9 cellular contexts compared by ENCODE assay signal in the genomic region with DNA sequence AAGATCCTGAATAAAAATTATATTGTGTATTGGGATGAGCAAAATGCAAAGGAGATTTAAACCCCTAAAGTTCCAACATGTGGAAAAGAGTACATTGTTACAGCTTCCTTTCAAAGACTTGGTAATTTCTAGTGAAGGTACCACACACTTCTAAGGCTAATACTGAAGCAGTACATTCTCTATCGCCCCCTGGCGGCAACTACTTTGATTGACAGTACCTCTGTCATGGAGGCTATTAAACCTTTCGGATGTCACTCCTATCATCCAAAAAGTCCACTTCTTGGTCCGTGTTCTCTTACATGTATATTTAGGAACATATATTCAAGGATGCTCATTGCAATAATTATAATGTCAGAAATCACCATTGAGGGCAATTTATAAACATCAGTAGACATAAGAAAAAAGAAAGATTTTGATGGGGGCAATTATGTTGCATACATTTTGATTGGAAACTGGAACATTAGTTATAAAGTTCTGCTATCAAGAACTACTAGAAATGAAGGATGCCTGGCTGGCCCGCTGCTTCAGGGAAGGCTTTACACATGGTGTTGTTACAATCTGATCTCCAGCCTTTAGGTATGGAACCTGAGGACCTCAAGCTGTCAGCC.
DNase-seq lines count a peak whose midpoint lies in the region; ATAC-seq and TF ChIP-seq lines count a peak whose summit lies in the region.
"Had no signal": no experiment of that assay in that cellular context is flagged by ENCODE, and none has a peak within 500 bp of the region (broad histone marks: within the 10 kb centered on the region; RNA-seq: fewer than 3 reads in every experiment).

No MANE protein-coding gene starts in this region.

- no peaks in the 10 kb centered on the region for H3K4me1 ChIP-seq in CD8-positive, alpha-beta T cell (ENCODE audit: insufficient read depth, low read length)
- peaks cover 4% of the 10 kb centered on the region for H3K4me1 ChIP-seq in endodermal cell (ENCODE audit: control insufficient read depth, insufficient read depth, low read length)
- H3K4me1 ChIP-seq in mucosa of descending colon (ENCODE audit: low read depth): no peaks in the 10 kb centered on the region

- intact Hi-C loops in CD8-positive, alpha-beta T cell (cut with DNase I, micrococcal nuclease): loop anchor here in 1 of 2 experiments (5.0 to 10.0 kb wide), 2 partner anchors 911 to 1183 kb away; no protein-coding TSS in a partner anchor
- intact Hi-C loops in activated CD8-positive, alpha-beta T cell treated with anti-CD3 and anti-CD28 coated beads for 36 hours (cut with micrococcal nuclease): loop anchor here (5.0 kb wide), 1 partner anchor 581 kb away; no protein-coding TSS in a partner anchor
- intact Hi-C loops in mucosa of descending colon (cut with DNase I, micrococcal nuclease): no loop called here

- H3K4me3 Mint-ChIP-seq in CD8-positive, alpha-beta T cell: no peak overlapping the region
- no peak overlapping the region for H3K4me3 Mint-ChIP-seq in activated CD8-positive, alpha-beta T cell treated with anti-CD3 and anti-CD28 coated beads for 36 hours
- no peak overlapping the region for H3K4me3 Mint-ChIP-seq in endodermal cell
- H3K4me3 Mint-ChIP-seq: activated naive CD8-positive, alpha-beta T cell had no signal

- H3K4me3 ChIP-seq in CD8-positive, alpha-beta T cell (ENCODE audit: low read depth, low read length): no peak overlapping the region
- H3K4me3 ChIP-seq in endodermal cell (ENCODE audit: low read length): no peak overlapping the region
- H3K4me3 ChIP-seq in mucosa of descending colon: no peak overlapping the region

- no peaks in the 10 kb centered on the region for H3K27me3 ChIP-seq in CD8-positive, alpha-beta T cell (ENCODE audit: insufficient read depth, low read length)
- no peaks in the 10 kb centered on the region for H3K27me3 ChIP-seq in endodermal cell (ENCODE audit: control insufficient read depth, insufficient read depth, low read length, poor library complexity, severe bottlenecking)

- peak; percentile 77 for TF ChIP-seq CTCF in CD8-positive, alpha-beta T cell (IDR thresholded peaks at IDR 0.05)
- TF ChIP-seq CTCF in activated CD8-positive, alpha-beta T cell treated with anti-CD3 and anti-CD28 coated beads for 36 hours (IDR thresholded peaks at IDR 0.05): peak; percentile 88
- TF ChIP-seq CTCF in endodermal cell (conservative IDR thresholded peaks at IDR 0.05) (peak; percentile 94), mucosa of descending colon (IDR thresholded peaks at IDR 0.05) (peak; percentile 58)

- H3K27me3 Mint-ChIP-seq in CD8-positive, alpha-beta T cell (ENCODE audit: low read depth): no peaks in the 10 kb centered on the region
- H3K27me3 Mint-ChIP-seq in activated CD8-positive, alpha-beta T cell treated with anti-CD3 and anti-CD28 coated beads for 36 hours: no peaks in the 10 kb centered on the region
- no peaks in the 10 kb centered on the region for H3K27me3 Mint-ChIP-seq in endodermal cell (ENCODE audit: insufficient read depth)
- H3K27me3 Mint-ChIP-seq: activated naive CD8-positive, alpha-beta T cell had no signal

- no peak overlapping the region for H3K9ac ChIP-seq in endodermal cell (ENCODE audit: extremely low read depth, low read length, poor library complexity, severe bottlenecking)

- POLR2A ChIA-PET in CD8-positive, alpha-beta T cell (lab: Charles Lee): no interaction called here
- POLR2A ChIA-PET in activated CD8-positive, alpha-beta T cell treated with anti-CD3 and anti-CD28 coated beads for 36 hours (lab: Charles Lee): no interaction called here

- no peaks in the 10 kb centered on the region for H3K36me3 Mint-ChIP-seq in CD8-positive, alpha-beta T cell
- H3K36me3 Mint-ChIP-seq in activated CD8-positive, alpha-beta T cell treated with anti-CD3 and anti-CD28 coated beads for 36 hours (ENCODE audit: low read depth): no peaks in the 10 kb centered on the region
- H3K36me3 Mint-ChIP-seq in endodermal cell (ENCODE audit: low read depth): no peaks in the 10 kb centered on the region
- H3K36me3 Mint-ChIP-seq: activated naive CD8-positive, alpha-beta T cell had no signal

- H3K4me1 Mint-ChIP-seq in CD8-positive, alpha-beta T cell (ENCODE audit: low read depth): no peaks in the 10 kb centered on the region
- no peaks in the 10 kb centered on the region for H3K4me1 Mint-ChIP-seq in activated CD8-positive, alpha-beta T cell treated with anti-CD3 and anti-CD28 coated beads for 36 hours (ENCODE audit: low read depth)
- H3K4me1 Mint-ChIP-seq in endodermal cell: peaks cover 6% of the 10 kb centered on the region

- H3K27ac Mint-ChIP-seq in CD8-positive, alpha-beta T cell: no peak overlapping the region
- H3K27ac Mint-ChIP-seq in activated CD8-positive, alpha-beta T cell treated with anti-CD3 and anti-CD28 coated beads for 36 hours: no peak overlapping the region
- no peak overlapping the region for H3K27ac Mint-ChIP-seq in endodermal cell
- H3K27ac Mint-ChIP-seq: activated naive CD8-positive, alpha-beta T cell had no signal

- H3K27ac ChIP-seq in CD8-positive, alpha-beta T cell (ENCODE audit: low read depth, low read length): no peak overlapping the region
- H3K27ac ChIP-seq in endodermal cell (ENCODE audit: low read depth, low read length): no peak overlapping the region

- H3K9me3 Mint-ChIP-seq in CD8-positive, alpha-beta T cell: no peaks in the 10 kb centered on the region
- H3K9me3 Mint-ChIP-seq in activated CD8-positive, alpha-beta T cell treated with anti-CD3 and anti-CD28 coated beads for 36 hours: no peaks in the 10 kb centered on the region
- H3K9me3 Mint-ChIP-seq in endodermal cell: no peaks in the 10 kb centered on the region

- CTCF ChIA-PET in CD8-positive, alpha-beta T cell (lab: Charles Lee): interaction anchor here (0.7 to 0.8 kb wide), 3 partner anchors 10 to 539 kb away, joined by 3 read pairs; no protein-coding TSS in a partner anchor
- CTCF ChIA-PET in activated CD8-positive, alpha-beta T cell treated with anti-CD3 and anti-CD28 coated beads for 36 hours (lab: Charles Lee): interaction anchor here (0.7 to 1.0 kb wide), 7 partner anchors 8 to 120 kb away, joined by 3 to 9 read pairs (median 4); no protein-coding TSS in a partner anchor

- DNase-seq in CD8-positive, alpha-beta T cell: peak; percentile 8 to 69 (median 48)
- DNase-seq in NCI-H82 treated with DMSO at 0.1 percent for 48 hours (lab: John Stamatoyannopoulos, UW; ENCODE audit: unreplicated experiment): peak; percentile 68
- DNase-seq in activated CD8-positive, alpha-beta T cell treated with anti-CD3 and anti-CD28 coated beads for 36 hours: peak; percentile 89
- DNase-seq in endodermal cell: peak; percentile 90
- DNase-seq in mucosa of descending colon: peak; percentile 16 to 90 (median 63)
- peak; percentile 7 to 48 for DNase-seq in stimulated activated CD8-positive, alpha-beta memory T cell treated with anti-CD3 and anti-CD28 coated beads, Interleukin-7, amount 100 ng/mL, for 4 hours (ENCODE audit: low read depth in 2 of 2)

- H3K36me3 ChIP-seq in CD8-positive, alpha-beta T cell (ENCODE audit: insufficient read depth, low read length): no peaks in the 10 kb centered on the region
- H3K36me3 ChIP-seq in endodermal cell (ENCODE audit: control insufficient read depth, insufficient read depth, low read length) (no peaks in the 10 kb centered on the region), mucosa of descending colon (ENCODE audit: low read depth) (no peaks in the 10 kb centered on the region)

- ATAC-seq in CD8-positive, alpha-beta T cell: peak; percentile 48
- peak; percentile 99 for ATAC-seq in GM19438 (IDR thresholded peaks at IDR 0.05; ENCODE audit: low read depth, unreplicated experiment)
- peak; percentile 99 for ATAC-seq in HG03457 (IDR thresholded peaks at IDR 0.05; ENCODE audit: unreplicated experiment)
- peak; percentile 90 for ATAC-seq in activated CD8-positive, alpha-beta T cell treated with anti-CD3 and anti-CD28 coated beads for 36 hours
- peak; percentile 73 for ATAC-seq in mucosa of descending colon

- no peaks in the 10 kb centered on the region for H3K9me3 ChIP-seq in CD8-positive, alpha-beta T cell (ENCODE audit: low read length)
- H3K9me3 ChIP-seq in endodermal cell (ENCODE audit: control insufficient read depth, low read length) (no peaks in the 10 kb centered on the region), mucosa of descending colon (no peaks in the 10 kb centered on the region)

- 36 to 80% methylated on average over 1 to 5 of the region's 5 CpGs for WGBS in endodermal cell (ENCODE audit: insufficient coverage in 1 of 2, insufficient read length in 1 of 2), 2 experiments

Comparison
In these comparisons a context has a peak if more than half of its experiments do, and no peak if none do; other contexts are left out.
1. ATAC-seq: peak in every context shown above with its lines; median percentile 99 in GM19438; 99 in HG03457; 90 in activated CD8-positive, alpha-beta T cell treated with anti-CD3 and anti-CD28 coated beads for 36 hours; 73 in mucosa of descending colon; 48 in CD8-positive, alpha-beta T cell.
2. DNase-seq: peak in every context shown above with its lines; median percentile 90 in endodermal cell; 89 in activated CD8-positive, alpha-beta T cell treated with anti-CD3 and anti-CD28 coated beads for 36 hours; 68 in NCI-H82 treated with DMSO at 0.1 percent for 48 hours; 63 in mucosa of descending colon; 48 in CD8-positive, alpha-beta T cell; 28 in stimulated activated CD8-positive, alpha-beta memory T cell treated with anti-CD3 and anti-CD28 coated beads, Interleukin-7, amount 100 ng/mL, for 4 hours.